8 cellular contexts compared by ENCODE assay signal in genomic region chr3:177777699-177778098, GRCh38.
A peak's percentile ranks its signal among the peaks of the same experiment; 100 is the strongest.
DNase-seq lines count a peak whose midpoint lies in the region; ATAC-seq and TF ChIP-seq lines count a peak whose summit lies in the region.

No MANE protein-coding gene starts in this region.

- peak; percentile 25 to 49 (median 34) for TF ChIP-seq CTCF in esophagus muscularis mucosa (IDR thresholded peaks at IDR 0.05)
- peak; percentile 45 for TF ChIP-seq CTCF in neural cell (IDR thresholded peaks at IDR 0.05; ENCODE audit: poor library complexity, severe bottlenecking)
- TF ChIP-seq CTCF in vagina (IDR thresholded peaks at IDR 0.05): peak in 2 of 3 experiments; percentile 35 to 39

- H3K4me1 Mint-ChIP-seq in CD4-positive, alpha-beta memory T cell: peaks cover 12 to 17% (median 15%) of the 10 kb centered on the region in 4 donors

- H3K4me2 ChIP-seq in neural cell (ENCODE audit: low read length): no peak overlapping the region

- H3F3A ChIP-seq in neural cell (ENCODE audit: insufficient read depth, low read length, poor library complexity, severe bottlenecking): no peaks in the 10 kb centered on the region

- H4K20me1 ChIP-seq in neural cell (ENCODE audit: insufficient read depth): no peaks in the 10 kb centered on the region

- WGBS in esophagus muscularis mucosa: 67% methylated on average over 1 of the region's 1 CpG

- no peaks in the 10 kb centered on the region for H3K27me3 Mint-ChIP-seq in CD4-positive, alpha-beta memory T cell

- no peak overlapping the region for H3K27ac ChIP-seq in CD4-positive, alpha-beta memory T cell (ENCODE audit: low read depth, low read length)
- H3K27ac ChIP-seq in esophagus muscularis mucosa (replicated peaks in 1 of 4): no peak overlapping the region
- H3K27ac ChIP-seq in neural cell (ENCODE audit: low read length): no peak overlapping the region
- no peak overlapping the region for H3K27ac ChIP-seq in vagina

- intact Hi-C loops in CD4-positive, alpha-beta memory T cell (cut with micrococcal nuclease): loop anchor here (1.0 kb wide), 3 partner anchors 417 to 905 kb away; no protein-coding TSS in a partner anchor
- intact Hi-C loops in esophagus muscularis mucosa (cut with DNase I): loop anchor here (5.0 kb wide), 1 partner anchor 130 kb away; no protein-coding TSS in a partner anchor
- intact Hi-C loops in vagina (cut with DNase I): no loop called here

- H3K36me3 ChIP-seq in CD4-positive, alpha-beta memory T cell (ENCODE audit: insufficient read depth, low read length): no peaks in the 10 kb centered on the region
- H3K36me3 ChIP-seq in esophagus muscularis mucosa (no peaks in the 10 kb centered on the region), neural cell (ENCODE audit: insufficient read depth, low read length) (no peaks in the 10 kb centered on the region), vagina (no peaks in the 10 kb centered on the region)

- H3K4me3 Mint-ChIP-seq in CD4-positive, alpha-beta memory T cell: peak overlapping the region in 2 of 8 donors; percentile 17 to 41

- H3K79me2 ChIP-seq in neural cell (replicated peaks; ENCODE audit: insufficient read depth, low read length): no peaks in the 10 kb centered on the region

- H3K9me3 ChIP-seq in CD4-positive, alpha-beta memory T cell (ENCODE audit: control insufficient read depth in 1 of 2, low read length in 2 of 2): no peaks in the 10 kb centered on the region
- H3K9me3 ChIP-seq in esophagus muscularis mucosa (no peaks in the 10 kb centered on the region), neural cell (ENCODE audit: low read length) (no peaks in the 10 kb centered on the region), vagina (no peaks in the 10 kb centered on the region)

- no peak overlapping the region for H3K4me3 ChIP-seq in CD4-positive, alpha-beta memory T cell (ENCODE audit: low read length in 2 of 2)
- H3K4me3 ChIP-seq in esophagus muscularis mucosa (no peak overlapping the region), neural cell (ENCODE audit: low read length) (no peak overlapping the region), vagina (no peak overlapping the region)

- no peaks in the 10 kb centered on the region for H3K27me3 ChIP-seq in CD4-positive, alpha-beta memory T cell (ENCODE audit: insufficient read depth, low read length)
- no peaks in the 10 kb centered on the region for H3K27me3 ChIP-seq in esophagus muscularis mucosa
- no peaks in the 10 kb centered on the region for H3K27me3 ChIP-seq in neural cell (ENCODE audit: insufficient read depth, low read depth, low read length)
- H3K27me3 ChIP-seq in vagina: no peaks in the 10 kb centered on the region

- DNase-seq in CD4-positive, alpha-beta memory T cell: peak; percentile 8 to 44 (median 26)
- DNase-seq in NCI-H446 treated with DMSO at 0.1 percent for 48 hours (lab: John Stamatoyannopoulos, UW): peak; percentile 46
- DNase-seq in activated CD4-positive, alpha-beta T cell treated with anti-CD3 and anti-CD28 coated beads for 48 hours: peak; percentile 63
- DNase-seq in esophagus muscularis mucosa (ENCODE audit: extremely low spot score): no peak
- no peak for DNase-seq in vagina (ENCODE audit: extremely low spot score in 2 of 2)

- CTCF ChIA-PET in CD4-positive, alpha-beta memory T cell (lab: Charles Lee; ENCODE audit: partially characterized antibody): interaction anchor here (0.9 to 2.7 kb wide), 7 partner anchors 128 to 727 kb away, joined by 3 to 15 read pairs (median 5); no protein-coding TSS in a partner anchor

- POLR2A ChIA-PET in CD4-positive, alpha-beta memory T cell (lab: Charles Lee; ENCODE audit: partially characterized antibody): interaction anchor here (2.1 kb wide), 1 partner anchor 418 kb away, joined by 8 read pairs; no protein-coding TSS in a partner anchor

- H3K9me2 ChIP-seq in neural cell (ENCODE audit: insufficient read depth, low read length): no peaks in the 10 kb centered on the region

- H3K27ac Mint-ChIP-seq in CD4-positive, alpha-beta memory T cell: peak overlapping the region in 3 of 7 donors; percentile 52 to 73 (median 55)

- H3K9ac ChIP-seq in neural cell (ENCODE audit: low read length): no peak overlapping the region

- peak; percentile 62 for TF ChIP-seq RAD21 in neural cell (conservative IDR thresholded peaks at IDR 0.05)

- TF ChIP-seq EP300 in esophagus muscularis mucosa (IDR thresholded peaks at IDR 0.05) (no peak), neural cell (conservative IDR thresholded peaks at IDR 0.05; ENCODE audit: poor library complexity, severe bottlenecking) (no peak)

- TF ChIP-seq POLR2A in esophagus muscularis mucosa (IDR thresholded peaks at IDR 0.05; ENCODE audit: low read depth) (no peak), vagina (IDR thresholded peaks at IDR 0.05) (no peak)

- no peaks in the 10 kb centered on the region for H3K9me3 Mint-ChIP-seq in CD4-positive, alpha-beta memory T cell

- ATAC-seq in GM19324 (IDR thresholded peaks at IDR 0.05; ENCODE audit: low FRiP score, unreplicated experiment) (peak; percentile 72), HG03139 (IDR thresholded peaks at IDR 0.05; ENCODE audit: unreplicated experiment) (peak; percentile 95)

- H2AFZ ChIP-seq in neural cell (ENCODE audit: low read depth, low read length): no peak overlapping the region

- no peaks in the 10 kb centered on the region for H3K36me3 Mint-ChIP-seq in CD4-positive, alpha-beta memory T cell

- peaks cover 22% of the 10 kb centered on the region for H3K4me1 ChIP-seq in CD4-positive, alpha-beta memory T cell (ENCODE audit: insufficient read depth, low read length)
- H3K4me1 ChIP-seq in esophagus muscularis mucosa (peaks cover 37 to 58% (median 56%) of the 10 kb centered on the region in 4 donors), vagina (peaks cover 42% of the 10 kb centered on the region)

TF ChIP-seq in neural cell, 6 proteins besides CTCF, POLR2A, EP300 and RAD21:
- no peak for TF ChIP-seq TAF1 (IDR thresholded peaks at IDR 0.05; ENCODE audit: low read depth)
- peak; percentile 62 for TF ChIP-seq SMC3 (conservative IDR thresholded peaks at IDR 0.05; ENCODE audit: poor library complexity)

Comparison
In these comparisons a context has a peak if more than half of its experiments do, and no peak if none do; other contexts are left out.
1. DNase-seq: peak in CD4-positive, alpha-beta memory T cell (5 of 5), NCI-H446 treated with DMSO at 0.1 percent for 48 hours (single experiment) and activated CD4-positive, alpha-beta T cell treated with anti-CD3 and anti-CD28 coated beads for 48 hours (single experiment); none in esophagus muscularis mucosa (single experiment) and vagina (0 of 2).
2. Peak in every context shown above with its lines, with median percentiles within 50 percentile points of each other: CTCF ChIP-seq.